In genomic region chr15:76057332-76058000, GRCh38 we compare ENCODE assay signal across 8 cellular contexts. TPM values are rescaled to one million over a fixed set of nuclear protein-coding genes. Genes with fewer than 3 reads are reported as not detected.
A peak's percentile ranks its signal among the peaks of the same experiment; 100 is the strongest.
DNase-seq lines count a peak whose midpoint lies in the region; ATAC-seq, FAIRE-seq and TF ChIP-seq lines count a peak whose summit lies in the region.

No MANE protein-coding gene starts in this region.

- H3K27me3 ChIP-seq in OCI-LY3 (ENCODE audit: low read depth, low read length), result peaks cover 15% of the 10 kb centered on the region
- no peaks in the 10 kb centered on the region for H3K27me3 ChIP-seq in adrenal gland

- peak overlapping the region; percentile 31 for H3K4me3 ChIP-seq in GM12875 (ENCODE audit: low read depth, low read length)
- peak overlapping the region; percentile 78 for H3K4me3 ChIP-seq in OCI-LY3 (ENCODE audit: low read length)
- H3K4me3 ChIP-seq in adrenal gland, result peak overlapping the region in 1 of 4 donors; percentile 46

- no peaks in the 10 kb centered on the region for H4K20me1 ChIP-seq in OCI-LY3 (ENCODE audit: insufficient read depth, low read length)

- intact Hi-C loops in adrenal gland (cut with DNase I), result loop anchor here in 1 of 2 donors (5.0 kb wide), 1 partner anchor 80 kb away; no protein-coding TSS in a partner anchor

- ATAC-seq in HG03095 (IDR thresholded peaks at IDR 0.05; ENCODE audit: unreplicated experiment) (peak; percentile 25), GM19455 (IDR thresholded peaks at IDR 0.05; ENCODE audit: unreplicated experiment) (no peak)

- H3K9me3 ChIP-seq in OCI-LY3 (ENCODE audit: insufficient read depth, low read length) (no peaks in the 10 kb centered on the region), adrenal gland (replicated peaks in 1 of 3) (no peaks in the 10 kb centered on the region)

- no peak for TF ChIP-seq POLR2A in adrenal gland (IDR thresholded peaks at IDR 0.05)

- WGBS in adrenal gland, 4 donors, result 3 to 5% (median 4%) methylated on average over 7 of the region's 7 CpGs

- peak overlapping the region; percentile 93 for H3K27ac ChIP-seq in OCI-LY3 (ENCODE audit: low read length)
- H3K27ac ChIP-seq in adrenal gland, result no peak overlapping the region

- peaks cover 6% of the 10 kb centered on the region; the same call in 1 of the 2 replicates for H3K79me2 ChIP-seq in OCI-LY3 (ENCODE audit: low read length)

- peak overlapping the region; percentile 87 for H3K4me2 ChIP-seq in OCI-LY3 (ENCODE audit: low read length)

- no peak overlapping the region for H2AFZ ChIP-seq in OCI-LY3 (ENCODE audit: low read depth, low read length)

- peak; percentile 49 for DNase-seq in Ammon's horn (ENCODE audit: low spot score)
- DNase-seq in adrenal gland, result peak in 5 of 7 donors; percentile 33 to 57 (median 43)
- DNase-seq in stimulated activated CD4-positive, alpha-beta T cell treated with anti-CD3 and anti-CD28 coated beads, Interleukin-4, amount 100 ng/mL, for 4 hours, result peak; percentile 3 to 15

- TF ChIP-seq CTCF in GM12875 (IDR thresholded peaks at IDR 0.05; ENCODE audit: borderline replicate concordance, insufficient read depth, low read depth, low read length), result peak; percentile 54; the same call in 1 of the 2 replicates
- peak; percentile 88 for TF ChIP-seq CTCF in OCI-LY3 (IDR thresholded peaks at IDR 0.05; ENCODE audit: low read depth, low read length)
- peak; percentile 67 to 79 (median 73) for TF ChIP-seq CTCF in adrenal gland (IDR thresholded peaks at IDR 0.05)

- peaks cover 56% of the 10 kb centered on the region for H3K4me1 ChIP-seq in OCI-LY3 (ENCODE audit: low read length)
- peaks cover 0 to 14% of the 10 kb centered on the region in 2 donors for H3K4me1 ChIP-seq in adrenal gland (replicated peaks in 1 of 2)

- H3K36me3 ChIP-seq in OCI-LY3 (replicated peaks; ENCODE audit: low read depth, low read length), result no peaks in the 10 kb centered on the region
- H3K36me3 ChIP-seq in adrenal gland (replicated peaks in 1 of 2), result no peaks in the 10 kb centered on the region

- peak overlapping the region; percentile 59 for H3K9ac ChIP-seq in OCI-LY3 (ENCODE audit: low read length)

- peak; percentile 68 for FAIRE-seq in islet of Langerhans (lab: Jason Lieb, UNC)

RNA-seq across cellular contexts. Expression of gene TMEM266, which starts 2.3 kb away (rescaled TPM):
- total RNA-seq in adrenal gland, result 10 to 100 TPM in 1 of 8 donors, 1 to 10 TPM in 7; 1.3 to 13.5 (median 4.3) TPM
- 1 to 10 TPM; 2.5 to 8.0 (median 6.4) TPM for polyA plus RNA-seq in adrenal gland

RNA-seq across cellular contexts. Expression of gene NRG4, which starts 45.2 kb away (rescaled TPM):
- 10 to 100 TPM in 1 of 8 donors, 1 to 10 TPM in 7; 1.5 to 16.6 (median 3.7) TPM for total RNA-seq in adrenal gland
- polyA plus RNA-seq in adrenal gland, result 1 to 10 TPM; 2.6 to 3.9 (median 3.6) TPM
